In the genomic region with DNA sequence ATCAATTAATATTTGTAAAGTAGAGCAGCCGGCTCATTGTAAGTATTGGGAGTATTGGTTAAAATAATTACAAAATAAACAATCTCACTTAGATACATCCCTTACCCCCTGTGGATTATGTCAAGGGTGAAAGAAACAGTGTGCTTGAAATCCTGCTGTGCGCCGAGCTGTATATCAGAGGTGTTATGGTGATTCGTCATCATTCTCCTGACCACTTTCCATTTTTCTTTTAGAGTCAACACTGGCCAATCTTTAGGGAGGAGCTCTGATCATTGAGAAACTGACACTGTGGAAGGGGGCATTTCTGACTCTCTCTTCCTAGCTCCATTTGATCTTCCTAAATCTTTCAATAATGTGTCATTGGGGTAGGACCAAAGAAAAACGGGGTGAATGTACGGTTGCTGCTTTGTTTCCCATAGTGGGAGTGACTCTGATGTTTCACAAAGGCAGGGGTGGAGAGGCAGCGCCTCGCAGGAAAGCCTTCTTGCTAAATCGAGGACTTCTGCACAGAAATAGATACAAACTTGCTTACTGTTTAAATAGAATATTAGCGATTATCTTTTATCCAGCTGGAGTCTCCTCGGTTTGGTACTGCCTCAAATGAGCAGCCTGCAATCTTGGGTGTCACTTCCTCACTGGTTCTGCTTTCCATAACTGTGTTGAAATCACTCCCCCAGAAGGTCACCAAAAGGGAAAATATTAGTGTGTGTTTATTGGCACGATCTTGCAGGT, we compare ENCODE assay signal across 12 cellular contexts.
A peak's percentile ranks its signal among the peaks of the same experiment; 100 is the strongest.
DNase-seq lines count a peak whose midpoint lies in the region; ATAC-seq and TF ChIP-seq lines count a peak whose summit lies in the region.
"Had no signal": no experiment of that assay in that cellular context is flagged by ENCODE, and none has a peak within 500 bp of the region (broad histone marks: within the 10 kb centered on the region; RNA-seq: fewer than 3 reads in every experiment).

No MANE protein-coding gene starts in this region.

- no peak for TF ChIP-seq CTCF in NB4 (IDR thresholded peaks at IDR 0.05; ENCODE audit: low read depth, low read length)

- peaks cover 86% of the 10 kb centered on the region for H3K4me1 Mint-ChIP-seq in activated naive CD8-positive, alpha-beta T cell (ENCODE audit: low read depth)
- peaks cover 92% of the 10 kb centered on the region for H3K4me1 Mint-ChIP-seq in stimulated activated naive CD8-positive, alpha-beta T cell treated with anti-CD3 and anti-CD28 coated beads, Interleukin-15, amount 100 ng/mL, for 72 hours

- peak overlapping the region; percentile 79 for H3K4me3 Mint-ChIP-seq in activated naive CD8-positive, alpha-beta T cell
- H3K4me3 Mint-ChIP-seq in stimulated activated naive CD8-positive, alpha-beta T cell treated with anti-CD3 and anti-CD28 coated beads, Interleukin-15, amount 100 ng/mL, for 72 hours = peak overlapping the region; percentile 68 to 75

- intact Hi-C loops in Right ventricle myocardium inferior (cut with DNase I) (no loop called here), cardiac septum (cut with DNase I) (no loop called here)

- no peak for TF ChIP-seq POLR2A in NB4 (IDR thresholded peaks at IDR 0.05; ENCODE audit: extremely low read depth, insufficient read length)

- DNase-seq in Right ventricle myocardium inferior (ENCODE audit: missing footprints) (no peak), cardiac septum (ENCODE audit: low spot score) (no peak), NB4 (ENCODE audit: low read depth) (peak; percentile 68), anterior cingulate cortex (lab: John Stamatoyannopoulos, UW) (no peak)
- DNase-seq in stimulated activated naive CD8-positive, alpha-beta T cell treated with anti-CD3 and anti-CD28 coated beads, Interleukin-15, amount 100 ng/mL, for 72 hours = no peak
- DNase-seq: dermis blood vessel endothelial cell, mammary epithelial cell, NCI-H1694 had no signal

- no peaks in the 10 kb centered on the region for H3K9me3 Mint-ChIP-seq in activated naive CD8-positive, alpha-beta T cell (ENCODE audit: low read depth)
- H3K9me3 Mint-ChIP-seq in stimulated activated naive CD8-positive, alpha-beta T cell treated with anti-CD3 and anti-CD28 coated beads, Interleukin-15, amount 100 ng/mL, for 72 hours = no peaks in the 10 kb centered on the region

- H3K36me3 Mint-ChIP-seq in activated naive CD8-positive, alpha-beta T cell = peaks cover 10% of the 10 kb centered on the region

- no peaks in the 10 kb centered on the region for H3K27me3 Mint-ChIP-seq in activated naive CD8-positive, alpha-beta T cell
- no peaks in the 10 kb centered on the region for H3K27me3 Mint-ChIP-seq in stimulated activated naive CD8-positive, alpha-beta T cell treated with anti-CD3 and anti-CD28 coated beads, Interleukin-15, amount 100 ng/mL, for 72 hours

- peak overlapping the region; percentile 97 for H3K27ac Mint-ChIP-seq in activated naive CD8-positive, alpha-beta T cell
- H3K27ac Mint-ChIP-seq in stimulated activated naive CD8-positive, alpha-beta T cell treated with anti-CD3 and anti-CD28 coated beads, Interleukin-15, amount 100 ng/mL, for 72 hours = peak overlapping the region; percentile 87 to 93

- peak overlapping the region; percentile 22 for H3K4me3 ChIP-seq in NB4 (ENCODE audit: low read depth, low read length)

- ATAC-seq in Right ventricle myocardium inferior (peak; percentile 28), HG02571 (IDR thresholded peaks at IDR 0.05; ENCODE audit: unreplicated experiment) (no peak), HG02870 (IDR thresholded peaks at IDR 0.05; ENCODE audit: unreplicated experiment) (no peak)
- peak; percentile 78 for ATAC-seq in stimulated activated naive CD8-positive, alpha-beta T cell treated with anti-CD3 and anti-CD28 coated beads, Interleukin-15, amount 100 ng/mL, for 72 hours
- ATAC-seq: sciatic nerve had no signal

Comparison
In these comparisons a context has a peak if more than half of its experiments do, and no peak if none do; other contexts are left out.
1. ATAC-seq: peak in Right ventricle myocardium inferior (single experiment) and stimulated activated naive CD8-positive, alpha-beta T cell treated with anti-CD3 and anti-CD28 coated beads, Interleukin-15, amount 100 ng/mL, for 72 hours (single experiment); none in HG02571 (single experiment) and HG02870 (single experiment).